27 cellular contexts compared by ENCODE assay signal in the genomic region with DNA sequence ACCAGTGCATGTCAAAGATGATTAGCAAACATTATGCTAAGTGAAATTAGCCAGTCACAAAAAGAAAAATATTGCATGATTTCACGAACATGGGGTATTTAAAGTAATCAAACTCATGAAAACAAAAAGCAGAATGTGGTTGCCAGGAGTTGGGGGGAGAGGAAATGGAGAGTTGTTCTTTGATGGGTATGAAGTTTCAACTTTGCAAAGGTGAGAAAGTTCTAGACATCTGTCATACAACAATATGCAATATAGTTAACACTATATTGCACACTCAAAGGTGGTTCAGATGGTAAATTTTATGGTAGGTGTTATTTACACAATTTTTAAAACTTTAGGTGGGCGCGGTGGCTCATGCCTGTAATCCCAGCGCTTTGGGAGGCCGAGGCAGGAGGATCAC.
"Had no signal": no experiment of that assay in that cellular context is flagged by ENCODE, and none has a peak within 500 bp of the region (broad histone marks: within the 10 kb centered on the region; RNA-seq: fewer than 3 reads in every experiment).

No MANE protein-coding gene starts in this region.

- H3K4me3 Mint-ChIP-seq: naive thymus-derived CD4-positive, alpha-beta T cell; nephron; neural progenitor cell; stimulated activated memory B cell treated with anti-CD40 and anti-IgM and Interleukin-4, amounts not matched to agents 10 μg/mL and 1 μg/mL and 100 μg/mL, for 72 hours; stimulated activated naive CD8-positive, alpha-beta T cell treated with anti-CD3 and anti-CD28 coated beads, Interleukin-15, amount 100 ng/mL, for 72 hours had no signal

- H3K36me3 Mint-ChIP-seq: naive thymus-derived CD4-positive, alpha-beta T cell; neural progenitor cell; stimulated activated memory B cell treated with anti-CD40 and anti-IgM and Interleukin-4, amounts not matched to agents 10 μg/mL and 1 μg/mL and 100 μg/mL, for 72 hours had no signal

- H3K4me1 ChIP-seq: psoas muscle, right lobe of liver, tibial nerve, upper lobe of left lung, vagina had no signal

- DNase-seq: naive thymus-derived CD4-positive, alpha-beta T cell; occipital lobe; ovary; posterior cingulate gyrus; psoas muscle; right cardiac atrium; right lobe of liver; sigmoid colon; small intestine; stimulated activated CD4-positive, alpha-beta T cell treated with anti-CD3 and anti-CD28 coated beads, Interleukin-15, amount 100 ng/mL, for 24 hours; stimulated activated CD4-positive, alpha-beta T cell treated with anti-CD3 and anti-CD28 coated beads, Interleukin-2, amount 100 ng/mL, for 24 hours; stimulated activated CD4-positive, alpha-beta T cell treated with anti-CD3 and anti-CD28 coated beads, Interleukin-2, amount 100 ng/mL, for 48 hours; stimulated activated CD4-positive, alpha-beta T cell treated with anti-CD3 and anti-CD28 coated beads, Interleukin-4, amount 100 ng/mL, for 24 hours; stimulated activated naive CD4-positive, alpha-beta T cell; stimulated activated naive CD8-positive, alpha-beta T cell treated with anti-CD3 and anti-CD28 coated beads, Interleukin-15, amount 100 ng/mL, for 72 hours; stimulated activated naive CD8-positive, alpha-beta T cell treated with anti-CD3 and anti-CD28 coated beads, Interleukin-15, Interleukin-2, amounts not matched to agents 100 U/mL and 50 U/mL, for 24 hours; thyroid gland; trophoblast cell; upper lobe of left lung had no signal

- H3K27me3 ChIP-seq: neural progenitor cell, ovary, right lobe of liver, sigmoid colon, thyroid gland, tibial nerve, upper lobe of left lung, vagina had no signal

- H3K27ac ChIP-seq: neural progenitor cell, ovary, parathyroid adenoma, psoas muscle, right lobe of liver, sigmoid colon, thoracic aorta, thyroid gland, tibial nerve, upper lobe of left lung, vagina had no signal

- H3K9me3 Mint-ChIP-seq: naive thymus-derived CD4-positive, alpha-beta T cell; nephron; neural progenitor cell; stimulated activated memory B cell treated with anti-CD40 and anti-IgM and Interleukin-4, amounts not matched to agents 10 μg/mL and 1 μg/mL and 100 μg/mL, for 72 hours; stimulated activated naive CD8-positive, alpha-beta T cell treated with anti-CD3 and anti-CD28 coated beads, Interleukin-15, amount 100 ng/mL, for 72 hours had no signal

- H3K36me3 ChIP-seq: neural progenitor cell, ovary, right lobe of liver, sigmoid colon, thoracic aorta, thyroid gland, tibial nerve, upper lobe of left lung, vagina had no signal

- H3K9me3 ChIP-seq: ovary, psoas muscle, right lobe of liver, sigmoid colon, thoracic aorta, thyroid gland, tibial nerve, upper lobe of left lung, vagina had no signal

- H3K27ac Mint-ChIP-seq: nephron; neural progenitor cell; progenitor cell of endocrine pancreas; stimulated activated memory B cell treated with anti-CD40 and anti-IgM and Interleukin-4, amounts not matched to agents 10 μg/mL and 1 μg/mL and 100 μg/mL, for 72 hours; stimulated activated naive CD8-positive, alpha-beta T cell treated with anti-CD3 and anti-CD28 coated beads, Interleukin-15, amount 100 ng/mL, for 72 hours had no signal

- H3K4me3 ChIP-seq: neural progenitor cell, ovary, psoas muscle, right lobe of liver, sigmoid colon, thoracic aorta, thyroid gland, tibial nerve, upper lobe of left lung, vagina had no signal

- ATAC-seq: naive thymus-derived CD4-positive, alpha-beta T cell; psoas muscle; right cardiac atrium; right lobe of liver; stimulated activated memory B cell treated with anti-CD40 and anti-IgM and Interleukin-4, amounts not matched to agents 10 μg/mL and 1 μg/mL and 100 μg/mL, for 72 hours; stimulated activated naive CD8-positive, alpha-beta T cell treated with anti-CD3 and anti-CD28 coated beads, Interleukin-15, amount 100 ng/mL, for 72 hours; stimulated activated naive CD8-positive, alpha-beta T cell treated with anti-CD3 and anti-CD28 coated beads, Interleukin-15, Interleukin-2, amounts not matched to agents 100 U/mL and 50 U/mL, for 24 hours had no signal
